Comparison of ENCODE assay signal across 8 cellular contexts in genomic region chr12:53381739-53382630, GRCh38. TPM values are rescaled to one million over a fixed set of nuclear protein-coding genes. Genes with fewer than 3 reads are reported as not detected.
A peak's percentile ranks its signal among the peaks of the same experiment; 100 is the strongest.
DNase-seq lines count a peak whose midpoint lies in the region; ATAC-seq, FAIRE-seq and TF ChIP-seq lines count a peak whose summit lies in the region.

No MANE protein-coding gene starts in this region.

- H3K27me3 Mint-ChIP-seq in mesothelial cell of epicardium (ENCODE audit: low read depth): no peaks in the 10 kb centered on the region

- no peak overlapping the region for H4K5ac ChIP-seq in H1 (ENCODE audit: insufficient read length, low read depth, low read length)

- H2AFZ ChIP-seq in DND-41 (ENCODE audit: low read depth, low read length) (no peak overlapping the region), H1 (ENCODE audit: low read length) (no peak overlapping the region)

- intact Hi-C loops in transverse colon (cut with DNase I; ENCODE audit: low total_unique reads): no loop called here

- H3K27ac ChIP-seq in DND-41 (ENCODE audit: low read length) (no peak overlapping the region; the same call in 1 of the 2 replicates), WERI-Rb-1 (peak overlapping the region; percentile 51), H1 (ENCODE audit: low read depth, low read length) (no peak overlapping the region), transverse colon (peak overlapping the region; percentile 93 to 100 (median 98))

- CTCF ChIA-PET in H1 (lab: Charles Lee; ENCODE audit: partially characterized antibody): interaction anchor here (0.5 to 4.8 kb wide), 31 partner anchors 10 to 496 kb away, joined by 3 to 69 read pairs (median 4); partner anchors contain the start of genes AAAS, AMHR2 and SP7

- TF ChIP-seq RAD21 in Ishikawa (IDR thresholded peaks at IDR 0.05; ENCODE audit: low read depth) (peak; percentile 72), H1 (IDR thresholded peaks at IDR 0.05 in 1 of 2, conservative IDR thresholded peaks at IDR 0.05 in 1 of 2; ENCODE audit: low read depth in 2 of 2, low read length in 2 of 2) (peak; percentile 68 to 70)

- no peak for ATAC-seq in DND-41 (ENCODE audit: insufficient read depth, low read depth)

- POLR2A ChIA-PET in H1 (lab: Charles Lee; ENCODE audit: partially characterized antibody): interaction anchor here (0.6 to 2.0 kb wide), 18 partner anchors 9 to 375 kb away, joined by 3 to 14 read pairs (median 4); partner anchors contain the start of genes AAAS and NPFF

- H3K18ac ChIP-seq in H1 (ENCODE audit: extremely low read depth, low read length): no peak overlapping the region

- H3K36me3 ChIP-seq in DND-41 (ENCODE audit: insufficient read depth, low read length) (peaks cover 49% of the 10 kb centered on the region), WERI-Rb-1 (peaks cover 58% of the 10 kb centered on the region), H1 (ENCODE audit: control insufficient read depth in 2 of 4, insufficient read depth in 4 of 4, low read length in 3 of 4) (peaks cover 18 to 37% (median 20%) of the 10 kb centered on the region in 4 experiments), transverse colon (peaks cover 0 to 28% (median 6%) of the 10 kb centered on the region in 4 donors)

- no peak overlapping the region for H2BK120ac ChIP-seq in H1 (replicated peaks; ENCODE audit: low read depth, low read length)

- peak overlapping the region; percentile 80 for H3K4ac ChIP-seq in H1 (replicated peaks; ENCODE audit: insufficient read length, low read depth, low read length)

- H3K79me1 ChIP-seq in H1 (ENCODE audit: low read depth, low read length): peaks cover 12% of the 10 kb centered on the region

- TF ChIP-seq EP300 in Ishikawa (IDR thresholded peaks at IDR 0.05; ENCODE audit: borderline replicate concordance) (no peak), H1 (IDR thresholded peaks at IDR 0.05; ENCODE audit: borderline replicate concordance in 1 of 2, low read depth in 2 of 2, low read length in 2 of 2) (no peak), transverse colon (IDR thresholded peaks at IDR 0.05; ENCODE audit: low read depth) (no peak)

- H2BK15ac ChIP-seq in H1 (ENCODE audit: low read length): no peak overlapping the region

- TF ChIP-seq CTCF in DND-41 (IDR thresholded peaks at IDR 0.05; ENCODE audit: borderline replicate concordance, extremely low read depth, low read length, poor library complexity, severe bottlenecking) (peak; percentile 37), WERI-Rb-1 (IDR thresholded peaks at IDR 0.05; ENCODE audit: low read depth, low read length) (peak; percentile 56), H1 (IDR thresholded peaks at IDR 0.05; ENCODE audit: control extremely low read depth in 1 of 3, insufficient read depth in 1 of 3, low read depth in 1 of 3, low read length in 3 of 3) (peak; percentile 48 to 73 (median 67)), mesothelial cell of epicardium (IDR thresholded peaks at IDR 0.05; ENCODE audit: unreplicated experiment) (peak; percentile 12), transverse colon (IDR thresholded peaks at IDR 0.05) (peak; percentile 34 to 53 (median 41))

- H3K4me3 ChIP-seq in DND-41 (ENCODE audit: low read depth in 1 of 2, low read length in 2 of 2): peak overlapping the region in 1 of 2 experiments; percentile 58; a peak in 2 of 4 replicates
- H3K4me3 ChIP-seq in WERI-Rb-1 (ENCODE audit: low read depth, low read length): no peak overlapping the region
- peak overlapping the region; percentile 51 to 72 (median 54); a peak in 5 of 8 replicates for H3K4me3 ChIP-seq in H1 (ENCODE audit: extremely low read depth in 1 of 4, insufficient read depth in 2 of 4, low read depth in 3 of 4, low read length in 4 of 4)
- peak overlapping the region in 2 of 4 donors; percentile 68 to 88 for H3K4me3 ChIP-seq in transverse colon

- H3K56ac ChIP-seq in H1 (replicated peaks; ENCODE audit: insufficient read length, low read depth, low read length): no peak overlapping the region

- H3K23ac ChIP-seq in H1 (ENCODE audit: insufficient read length): no peak overlapping the region

- H4K20me1 ChIP-seq in DND-41 (ENCODE audit: insufficient read depth, low read length) (peaks cover 35% of the 10 kb centered on the region), H1 (replicated peaks in 1 of 2; ENCODE audit: control insufficient read depth in 1 of 2, insufficient read depth in 2 of 2, low read length in 2 of 2) (peaks cover 2 to 13% of the 10 kb centered on the region in 2 experiments)

- H2BK12ac ChIP-seq in H1 (ENCODE audit: low read depth, low read length): peak overlapping the region; percentile 51; the same call in 1 of the 2 replicates

- TF ChIP-seq POLR2A in H1 (IDR thresholded peaks at IDR 0.05; ENCODE audit: control extremely low read depth in 1 of 2, low read depth in 2 of 2, low read length in 2 of 2) (no peak; a peak in 1 of 3 replicates), transverse colon (IDR thresholded peaks at IDR 0.05) (no peak), GM12891 (IDR thresholded peaks at IDR 0.05; ENCODE audit: low read depth, low read length) (no peak)

- no peak for FAIRE-seq in H1 (lab: Jason Lieb, UNC)
- FAIRE-seq in GM12891 (lab: Jason Lieb, UNC): no peak

- peaks cover 45% of the 10 kb centered on the region for H3K4me1 Mint-ChIP-seq in mesothelial cell of epicardium

- no peak overlapping the region for H3K14ac ChIP-seq in H1 (ENCODE audit: insufficient read length)

- no peaks in the 10 kb centered on the region for H3K9me3 Mint-ChIP-seq in mesothelial cell of epicardium

- peak overlapping the region; percentile 93 for H3K4me3 Mint-ChIP-seq in mesothelial cell of epicardium

- H3K23me2 ChIP-seq in H1 (ENCODE audit: low read depth, low read length): peaks cover 7% of the 10 kb centered on the region; the same call in 1 of the 2 replicates

- DNase-seq in DND-41: peak; percentile 21
- peak; percentile 42 for DNase-seq in WERI-Rb-1
- peak in 1 of 2 experiments; percentile 56 for DNase-seq in H1 (ENCODE audit: low read depth in 1 of 2, low spot score in 2 of 2)
- DNase-seq in mesothelial cell of epicardium (ENCODE audit: low spot score in 2 of 2, unreplicated experiment in 2 of 2): no peak
- DNase-seq in transverse colon: peak; percentile 71
- DNase-seq in GM12891 (ENCODE audit: insufficient read length, low spot score): no peak
- DNase-seq in cortex of kidney (lab: John Stamatoyannopoulos, UW): no peak

- H3K4me2 ChIP-seq in DND-41 (ENCODE audit: insufficient read depth, low read length) (peak overlapping the region; percentile 55), H1 (ENCODE audit: insufficient read depth in 1 of 2, low read depth in 2 of 2, low read length in 2 of 2) (peak overlapping the region; percentile 72 to 81)

- peak overlapping the region; percentile 13; the same call in 1 of the 2 replicates for H2BK5ac ChIP-seq in H1 (ENCODE audit: low read depth, low read length)

- WGBS in H1 (ENCODE audit: extremely low coverage in 1 of 2, insufficient coverage in 1 of 2, insufficient read length in 1 of 2, insufficient replicate concordance in 2 of 2, low coverage in 1 of 2, low lambda C conversion rate in 2 of 2, missing lambda C conversion rate in 1 of 2), 2 experiments: 83% methylated on average over 9 of the region's 9 CpGs; no CpG with 5 or more reads in 1 of the 2 experiments
- WGBS in transverse colon (ENCODE audit: low coverage in 1 of 2), 2 donors: 18 to 40% methylated on average over 2 to 9 of the region's 9 CpGs

- H3K4me1 ChIP-seq in DND-41 (ENCODE audit: insufficient read depth, low read length) (peaks cover 68% of the 10 kb centered on the region), H1 (replicated peaks in 1 of 4; ENCODE audit: control insufficient read depth in 3 of 4, insufficient read depth in 4 of 4, low read length in 3 of 4) (peaks cover 6 to 26% (median 14%) of the 10 kb centered on the region in 4 experiments), transverse colon (peaks cover 42 to 71% (median 68%) of the 10 kb centered on the region in 4 donors)

- no peak overlapping the region for H4K91ac ChIP-seq in H1 (replicated peaks; ENCODE audit: insufficient read length, low read length)

- no peak overlapping the region; the same call in 1 of the 2 replicates for H2AK5ac ChIP-seq in H1 (ENCODE audit: low read depth, low read length)

- peak overlapping the region; percentile 83 for H3K9ac ChIP-seq in DND-41 (ENCODE audit: low read depth, low read length)
- H3K9ac ChIP-seq in H1 (replicated peaks in 1 of 4; ENCODE audit: extremely low read depth in 1 of 4, low read depth in 3 of 4, low read length in 3 of 4): peak overlapping the region in 2 of 4 experiments; percentile 25 to 28; a peak in 3 of 7 replicates

- H3K27me3 ChIP-seq in DND-41 (ENCODE audit: insufficient read depth, low read length, poor library complexity) (no peaks in the 10 kb centered on the region), WERI-Rb-1 (ENCODE audit: insufficient read depth, low read depth, severe bottlenecking) (no peaks in the 10 kb centered on the region), H1 (replicated peaks in 1 of 4; ENCODE audit: control insufficient read depth in 3 of 4, extremely low read depth in 1 of 4, insufficient read depth in 3 of 4, low read length in 3 of 4) (no peaks in the 10 kb centered on the region), transverse colon (no peaks in the 10 kb centered on the region)

- H3K36me3 Mint-ChIP-seq in mesothelial cell of epicardium: peaks cover 14% of the 10 kb centered on the region

- H3K9me3 ChIP-seq in DND-41 (ENCODE audit: insufficient read depth, low read length, severe bottlenecking) (no peaks in the 10 kb centered on the region), WERI-Rb-1 (ENCODE audit: severe bottlenecking) (no peaks in the 10 kb centered on the region), H1 (ENCODE audit: insufficient read depth in 2 of 2, low read depth in 1 of 2, low read length in 1 of 2) (no peaks in the 10 kb centered on the region), transverse colon (no peaks in the 10 kb centered on the region)

- no peak overlapping the region for H2BK20ac ChIP-seq in H1 (ENCODE audit: low read length)

- peak overlapping the region; percentile 72 for H4K8ac ChIP-seq in H1 (ENCODE audit: extremely low read depth, insufficient read depth, low read length)

- peak overlapping the region; percentile 100 for H3K27ac Mint-ChIP-seq in mesothelial cell of epicardium

- in situ Hi-C loops in transverse colon (cut with MboI; ENCODE audit: low pct_ligation_motif_present in 1 of 4, low pct_unique_long_range_greater_than_20kb in 1 of 4, low sequenced_read_pairs in 3 of 4): no loop called here

- H3K79me2 ChIP-seq in DND-41 (ENCODE audit: insufficient read depth, low read length) (peaks cover 66% of the 10 kb centered on the region), H1 (ENCODE audit: control insufficient read depth in 1 of 2, insufficient read depth in 2 of 2, low read length in 2 of 2) (peaks cover 12 to 50% of the 10 kb centered on the region in 2 experiments)

RNA-seq across cellular contexts. Expression of gene SP1, which starts 2.0 kb away (rescaled TPM):
- total RNA-seq in H1 (2021; fragmentation: NEBNext Ultra II Directional; extraction: Animal tissue kit (Norgen Biotek cat#: 25700)): 75.2 and 79.1 TPM in 2 replicates
- polyA plus RNA-seq in H1 (2011; rRNA removed): 46.4 and 50.7 TPM in 2 replicates
- polyA plus RNA-seq in H1 (2011; cell fraction: cytosol; rRNA removed): 46.5 TPM
- 57.0 TPM for polyA plus RNA-seq in H1 (2011; cell fraction: nucleus; rRNA removed)
- 31.5 to 43.2 TPM (median 36.7 TPM) in 4 replicates for polyA plus RNA-seq in H1 (2012, experiment 1 of 2)
- 3.7 TPM for polyA plus RNA-seq in H1 (2012, experiment 2 of 2)
- 28.2 TPM for polyA plus RNA-seq in H1 (2013, experiment 1 of 2)
- polyA plus RNA-seq in H1 (2013, experiment 2 of 2): 26.0 TPM
- polyA minus RNA-seq in H1 (2011; rRNA and poly(A)+ RNA removed): 305 and 315 TPM in 2 replicates
- polyA minus RNA-seq in H1 (2011; cell fraction: cytosol; rRNA and poly(A)+ RNA removed): 74.6 TPM
- polyA minus RNA-seq in H1 (2011; cell fraction: nucleus; rRNA and poly(A)+ RNA removed): 82.8 TPM
- total RNA-seq in mesothelial cell of epicardium (112 to 120 TPM (median 116 TPM) in 3 replicates), transverse colon (10 to 100 TPM; 32.6 to 80.1 (median 67.1) TPM)
- polyA plus RNA-seq in GM12891 (2012; ENCODE audit: low read depth, missing spikeins): 12.2 TPM

RNA-seq across cellular contexts. Expression of gene AMHR2, which starts 41.7 kb away (rescaled TPM):
- total RNA-seq in H1 (2021; fragmentation: NEBNext Ultra II Directional; extraction: Animal tissue kit (Norgen Biotek cat#: 25700)): 0.34 and 0.35 TPM in 2 replicates
- 0.29 and 0.47 TPM in 2 replicates for polyA plus RNA-seq in H1 (2011; rRNA removed)
- polyA plus RNA-seq in H1 (2011; cell fraction: cytosol; rRNA removed): 0.25 TPM
- 0.83 TPM for polyA plus RNA-seq in H1 (2011; cell fraction: nucleus; rRNA removed)
- 0.12 to 0.28 TPM (median 0.16 TPM) in 4 replicates for polyA plus RNA-seq in H1 (2012, experiment 1 of 2)
- polyA plus RNA-seq in H1 (2012, experiment 2 of 2): 0.17 TPM
- 0.16 TPM for polyA plus RNA-seq in H1 (2013, experiment 1 of 2)
- not detected for polyA plus RNA-seq in H1 (2013, experiment 2 of 2)
- polyA minus RNA-seq in H1 (2011; rRNA and poly(A)+ RNA removed): 0.24 and 0.54 TPM in 2 replicates
- not detected for polyA minus RNA-seq in H1 (2011; cell fraction: cytosol; rRNA and poly(A)+ RNA removed)
- polyA minus RNA-seq in H1 (2011; cell fraction: nucleus; rRNA and poly(A)+ RNA removed): not detected
- total RNA-seq in mesothelial cell of epicardium (11.1 to 13.8 TPM (median 12.3 TPM) in 3 replicates), transverse colon (under 1 TPM in 1 of 4 donors, not detected in 3; 0.27 TPM)
- polyA plus RNA-seq in GM12891 (2012; ENCODE audit: low read depth, missing spikeins): not detected

RNA-seq across cellular contexts. Expression of gene SP7, which starts 45.8 kb away (rescaled TPM):
- 0.13 TPM in 1 of 2 replicates, not detected in the other for total RNA-seq in H1 (2021; fragmentation: NEBNext Ultra II Directional; extraction: Animal tissue kit (Norgen Biotek cat#: 25700))
- 0.12 and 0.27 TPM in 2 replicates for polyA plus RNA-seq in H1 (2011; rRNA removed)
- polyA plus RNA-seq in H1 (2011; cell fraction: cytosol; rRNA removed): 0.09 TPM
- polyA plus RNA-seq in H1 (2011; cell fraction: nucleus; rRNA removed): 0.26 TPM
- 0.09 to 0.19 TPM in 2 of 4 replicates, not detected in the others for polyA plus RNA-seq in H1 (2012, experiment 1 of 2)
- polyA plus RNA-seq in H1 (2012, experiment 2 of 2): 0.05 TPM
- polyA plus RNA-seq in H1 (2013, experiment 1 of 2): 0.06 TPM
- 0.07 TPM for polyA plus RNA-seq in H1 (2013, experiment 2 of 2)
- 0.07 TPM in 1 of 2 replicates, not detected in the other for polyA minus RNA-seq in H1 (2011; rRNA and poly(A)+ RNA removed)
- polyA minus RNA-seq in H1 (2011; cell fraction: cytosol; rRNA and poly(A)+ RNA removed): not detected
- polyA minus RNA-seq in H1 (2011; cell fraction: nucleus; rRNA and poly(A)+ RNA removed): not detected
- total RNA-seq in mesothelial cell of epicardium: 0.27 to 0.62 TPM (median 0.47 TPM) in 3 replicates
- total RNA-seq in transverse colon: not detected
- polyA plus RNA-seq in GM12891 (2012; ENCODE audit: low read depth, missing spikeins): not detected

RNA-seq across cellular contexts. Expression of gene PRR13, which starts 59.5 kb away (rescaled TPM):
- 164 and 185 TPM in 2 replicates for total RNA-seq in H1 (2021; fragmentation: NEBNext Ultra II Directional; extraction: Animal tissue kit (Norgen Biotek cat#: 25700))
- polyA plus RNA-seq in H1 (2011; rRNA removed): 80.4 and 82.9 TPM in 2 replicates
- 86.1 TPM for polyA plus RNA-seq in H1 (2011; cell fraction: cytosol; rRNA removed)
- polyA plus RNA-seq in H1 (2011; cell fraction: nucleus; rRNA removed): 58.7 TPM
- polyA plus RNA-seq in H1 (2012, experiment 1 of 2): 198 to 336 TPM (median 208 TPM) in 4 replicates
- polyA plus RNA-seq in H1 (2012, experiment 2 of 2): 220 TPM
- 264 TPM for polyA plus RNA-seq in H1 (2013, experiment 1 of 2)
- 272 TPM for polyA plus RNA-seq in H1 (2013, experiment 2 of 2)
- 56.8 and 82.3 TPM in 2 replicates for polyA minus RNA-seq in H1 (2011; rRNA and poly(A)+ RNA removed)
- 56.5 TPM for polyA minus RNA-seq in H1 (2011; cell fraction: cytosol; rRNA and poly(A)+ RNA removed)
- 35.3 TPM for polyA minus RNA-seq in H1 (2011; cell fraction: nucleus; rRNA and poly(A)+ RNA removed)
- total RNA-seq in mesothelial cell of epicardium (74.1 to 87.4 TPM (median 76.2 TPM) in 3 replicates), transverse colon (100 to 1,000 TPM; 175 to 307 (median 261) TPM)
- polyA plus RNA-seq in GM12891 (2012; ENCODE audit: low read depth, missing spikeins): 315 TPM

Comparison
In these comparisons a context has a peak if more than half of its experiments do, and no peak if none do; other contexts are left out.
1. DNase-seq: peak in DND-41 (single experiment), WERI-Rb-1 (single experiment) and transverse colon (single experiment); none in mesothelial cell of epicardium (0 of 2), GM12891 (single experiment) and cortex of kidney (single experiment).
2. H3K27ac ChIP-seq: peak in WERI-Rb-1 (single experiment) and transverse colon (4 of 4); none in DND-41 (single experiment) and H1 (single experiment).
3. CTCF ChIP-seq: peak in every context shown above with its lines; median percentile 67 in H1; 56 in WERI-Rb-1; 41 in transverse colon; 37 in DND-41; 12 in mesothelial cell of epicardium.